Comparison of ENCODE assay signal across 10 cellular contexts in genomic region chr9:21711504-21711903, GRCh38.
DNase-seq lines count a peak whose midpoint lies in the region; ATAC-seq, FAIRE-seq and TF ChIP-seq lines count a peak whose summit lies in the region.
"Had no signal": no experiment of that assay in that cellular context is flagged by ENCODE, and none has a peak within 500 bp of the region (broad histone marks: within the 10 kb centered on the region; RNA-seq: fewer than 3 reads in every experiment).

No MANE protein-coding gene starts in this region.

- no peak for TF ChIP-seq CTCF in bronchial epithelial cell (IDR thresholded peaks at IDR 0.05; ENCODE audit: insufficient read depth, low read length, severe bottlenecking)

- peak; percentile 76 for FAIRE-seq in bronchial epithelial cell (lab: Jason Lieb, UNC)

- H3K27me3 Mint-ChIP-seq in T-cell = peaks cover 0 to 8% of the 10 kb centered on the region in 2 donors

- POLR2A ChIA-PET in T-cell (lab: Charles Lee) = no interaction called here

- H3K27ac Mint-ChIP-seq in T-cell = no peak overlapping the region
- H3K27ac Mint-ChIP-seq: IgD-negative memory B cell had no signal

- no peak overlapping the region for H3K4me3 ChIP-seq in bronchial epithelial cell (ENCODE audit: low read depth, low read length)

- no peak overlapping the region for H3K27ac ChIP-seq in substantia nigra (ENCODE audit: low read depth, low read length, poor library complexity, severe bottlenecking)

- H3K9me3 Mint-ChIP-seq in T-cell = peaks cover 0 to 6% (median 3%) of the 10 kb centered on the region in 3 donors
- H3K9me3 Mint-ChIP-seq: IgD-negative memory B cell had no signal

- CTCF ChIA-PET in T-cell (lab: Charles Lee) = interaction anchor here in 1 of 2 donors (1.0 to 1.5 kb wide), 2 partner anchors 12 to 77 kb away, joined by 3 to 7 read pairs; no protein-coding TSS in a partner anchor

- H3K36me3 Mint-ChIP-seq in T-cell = no peaks in the 10 kb centered on the region
- H3K36me3 Mint-ChIP-seq: IgD-negative memory B cell had no signal

- no peaks in the 10 kb centered on the region for H3K36me3 ChIP-seq in bronchial epithelial cell (ENCODE audit: control insufficient read depth, insufficient read depth, low read length)

- H3K4me3 Mint-ChIP-seq in T-cell = no peak overlapping the region
- H3K4me3 Mint-ChIP-seq: IgD-negative memory B cell had no signal

- no peaks in the 10 kb centered on the region for H3K27me3 ChIP-seq in bronchial epithelial cell (ENCODE audit: control insufficient read depth, insufficient read depth, low read length)

- H3K4me1 Mint-ChIP-seq in T-cell = peaks cover 8 to 16% (median 13%) of the 10 kb centered on the region in 3 donors
- H3K4me1 Mint-ChIP-seq: IgD-negative memory B cell had no signal

- peak; percentile 27 for DNase-seq in stimulated activated CD4-positive, alpha-beta T cell treated with anti-CD3 and anti-CD28 coated beads, Interleukin-1b, Interleukin-23, amount 100 ng/mL, for 48 hours
- DNase-seq in stimulated activated CD4-positive, alpha-beta T cell treated with anti-CD3 and anti-CD28 coated beads, Interleukin-15, amount 100 ng/mL, for 24 hours = no peak
- DNase-seq in bronchial epithelial cell (ENCODE audit: low read depth) (peak; percentile 99), T-cell (no peak), substantia nigra (lab: John Stamatoyannopoulos, UW) (no peak), GM19238 (ENCODE audit: insufficient read length, low spot score) (no peak), midbrain (lab: John Stamatoyannopoulos, UW) (no peak)
- DNase-seq: activated gamma-delta T cell had no signal

- ATAC-seq in HG03354 (IDR thresholded peaks at IDR 0.05; ENCODE audit: poor library complexity, severe bottlenecking, unreplicated experiment) (peak; percentile 47), T-cell (replicated peaks in 1 of 4) (no peak)

Comparison
In these comparisons a context has a peak if more than half of its experiments do, and no peak if none do; other contexts are left out.
1. DNase-seq: peak in stimulated activated CD4-positive, alpha-beta T cell treated with anti-CD3 and anti-CD28 coated beads, Interleukin-1b, Interleukin-23, amount 100 ng/mL, for 48 hours (single experiment) and bronchial epithelial cell (single experiment); none in stimulated activated CD4-positive, alpha-beta T cell treated with anti-CD3 and anti-CD28 coated beads, Interleukin-15, amount 100 ng/mL, for 24 hours (single experiment), T-cell (0 of 34), substantia nigra (0 of 49), GM19238 (single experiment) and midbrain (single experiment).